In the genomic region with DNA sequence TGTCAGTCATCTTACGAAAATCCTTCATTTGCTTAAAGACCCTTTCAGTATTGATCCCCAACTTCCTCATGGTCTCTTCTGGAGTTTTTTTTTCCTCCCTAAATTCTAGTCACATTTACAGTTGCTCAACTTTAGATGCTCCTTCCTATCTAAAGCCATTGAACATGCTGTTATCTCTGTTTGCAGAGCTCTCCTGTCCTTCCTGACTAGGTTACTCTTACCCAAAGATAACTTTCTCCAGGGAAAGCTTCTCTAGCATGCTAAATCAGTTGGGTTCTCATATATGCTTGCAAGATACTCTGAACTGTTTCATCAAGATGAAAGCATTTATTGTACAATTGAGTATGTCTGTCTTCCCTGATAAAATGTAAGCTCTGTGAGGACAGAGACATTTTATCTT, we compare ENCODE assay signal across 26 cellular contexts.
"Had no signal": no experiment of that assay in that cellular context is flagged by ENCODE, and none has a peak within 500 bp of the region (broad histone marks: within the 10 kb centered on the region; RNA-seq: fewer than 3 reads in every experiment).

No MANE protein-coding gene starts in this region.

- H3K36me3 ChIP-seq: breast epithelium, lower lobe of right lung, right lobe of liver had no signal

- DNase-seq: activated CD4-positive, alpha-beta memory T cell treated with anti-CD3 and anti-CD28 coated beads, Interleukin-2, amount 10 ng/mL, durations not matched to agents 7 days and 5 days; activated CD4-positive, alpha-beta T cell treated with anti-CD3 and anti-CD28 coated beads, Interleukin-2, amount 10 ng/mL, durations not matched to agents 7 days and 5 days; activated CD4-positive, CD25-positive, alpha-beta regulatory T cell treated with anti-CD3 and anti-CD28 coated beads, Interleukin-2, amount 50 U/mL, for 72 hours; activated CD8-positive, alpha-beta memory T cell treated with anti-CD3 and anti-CD28 coated beads, Interleukin-2, amount 50 U/mL, for 48 hours; activated gamma-delta T cell; activated naive CD4-positive, alpha-beta T cell treated with anti-CD3 and anti-CD28 coated beads, Interleukin-2, amount 50 U/mL, for 16 hours; activated naive CD8-positive, alpha-beta T cell treated with anti-CD3 and anti-CD28 coated beads, Interleukin-2, amount 50 U/mL, for 24 hours; activated T-cell treated with anti-CD3 and anti-CD28 coated beads, Interleukin-2, amount 50 U/mL, for 24 hours; amygdala; central memory CD4-positive, alpha-beta T cell; endodermal cell; left lung; lower lobe of right lung; mesendoderm; natural killer cell; posterior cingulate gyrus; right lobe of liver; stimulated activated CD4-positive, alpha-beta T cell treated with anti-CD3 and anti-CD28 coated beads, Interleukin-2, amount 100 ng/mL, for 48 hours; stimulated activated naive CD8-positive, alpha-beta T cell treated with anti-CD3 and anti-CD28 coated beads, Interleukin-15, Interleukin-2, amounts not matched to agents 100 U/mL and 50 U/mL, for 24 hours; T-helper 1 cell; testis; transverse colon had no signal

- H3K4me1 ChIP-seq: breast epithelium had no signal

- ATAC-seq: activated naive CD8-positive, alpha-beta T cell treated with anti-CD3 and anti-CD28 coated beads, Interleukin-2, amount 50 U/mL, for 24 hours; left lung; lower lobe of right lung; natural killer cell; right lobe of liver; stimulated activated naive CD8-positive, alpha-beta T cell treated with anti-CD3 and anti-CD28 coated beads, Interleukin-15, Interleukin-2, amounts not matched to agents 100 U/mL and 50 U/mL, for 24 hours had no signal

- H3K27me3 ChIP-seq: breast epithelium, right lobe of liver, testis, transverse colon had no signal

- H3K27ac ChIP-seq: breast epithelium, esophagus muscularis mucosa, left lung, lower lobe of right lung, right lobe of liver, testis, transverse colon had no signal

- FAIRE-seq: frontal cortex, islet of Langerhans had no signal

- H3K4me3 ChIP-seq: breast epithelium, esophagus muscularis mucosa, left lung, lower lobe of right lung, right lobe of liver, testis, transverse colon had no signal

- H3K9me3 ChIP-seq: breast epithelium, esophagus muscularis mucosa, left lung, lower lobe of right lung, right lobe of liver, testis, transverse colon had no signal
